ENCODE assay signal across 26 cellular contexts in genomic region chr5:168601972-168602371, GRCh38.
"Had no signal": no experiment of that assay in that cellular context is flagged by ENCODE, and none has a peak within 500 bp of the region (broad histone marks: within the 10 kb centered on the region; RNA-seq: fewer than 3 reads in every experiment).

No MANE protein-coding gene starts in this region.

- H3K27ac Mint-ChIP-seq: activated B cell treated with CpG ODN at 0.5 μM for 24 hours; activated CD8-positive, alpha-beta T cell treated with anti-CD3 and anti-CD28 coated beads for 36 hours; activated naive CD8-positive, alpha-beta T cell; activated T-helper 17 cell treated with anti-CD3 and anti-CD28 coated beads, Interleukin-2, amount 50 U/mL, for 72 hours; dendritic cell treated with granulocyte-macrophage colony-stimulating factor and Interleukin-4, amounts not matched to agents 40 ng/mL and 50 ng/mL, for 4 days; endodermal cell; T-helper 2 cell treated with Interferon-gamma antibody and Interleukin-4, amounts not matched to agents 5 μg/mL and 100 μg/mL, for 36 hours had no signal

- H3K9me3 Mint-ChIP-seq: activated B cell treated with CpG ODN at 0.5 μM for 24 hours; activated T-cell treated with anti-CD3 and anti-CD28 coated beads, Interleukin-2, amount 50 U/mL, for 4 hours; activated T-helper 17 cell treated with anti-CD3 and anti-CD28 coated beads, Interleukin-2, amount 50 U/mL, for 72 hours; central memory CD8-positive, alpha-beta T cell; dendritic cell treated with granulocyte-macrophage colony-stimulating factor and Interleukin-4, amounts not matched to agents 40 ng/mL and 50 ng/mL, for 4 days; endodermal cell; T-helper 2 cell treated with Interferon-gamma antibody and Interleukin-4, amounts not matched to agents 5 μg/mL and 100 μg/mL, for 36 hours had no signal

- H3K4me3 Mint-ChIP-seq: activated B cell treated with CpG ODN at 0.5 μM for 24 hours; activated CD8-positive, alpha-beta T cell treated with anti-CD3 and anti-CD28 coated beads for 36 hours; activated naive CD8-positive, alpha-beta T cell; activated T-cell treated with anti-CD3 and anti-CD28 coated beads, Interleukin-2, amount 50 U/mL, for 4 hours; activated T-helper 17 cell treated with anti-CD3 and anti-CD28 coated beads, Interleukin-2, amount 50 U/mL, for 72 hours; central memory CD8-positive, alpha-beta T cell; dendritic cell treated with granulocyte-macrophage colony-stimulating factor and Interleukin-4, amounts not matched to agents 40 ng/mL and 50 ng/mL, for 4 days; endodermal cell; T-helper 2 cell treated with Interferon-gamma antibody and Interleukin-4, amounts not matched to agents 5 μg/mL and 100 μg/mL, for 36 hours had no signal

- DNase-seq: activated B cell treated with CpG ODN at 0.5 μM for 24 hours; activated CD4-positive, alpha-beta T cell treated with anti-CD3 and anti-CD28 coated beads for 48 hours; activated CD4-positive, alpha-beta T cell treated with anti-CD3 and anti-CD28 coated beads, Interleukin-2, amount 50 U/mL, for 1 hour; activated CD4-positive, alpha-beta T cell treated with anti-CD3 and anti-CD28 coated beads, Interleukin-2, amount 50 U/mL, for 48 hours; activated CD8-positive, alpha-beta memory T cell treated with anti-CD3 and anti-CD28 coated beads for 24 hours; activated CD8-positive, alpha-beta T cell treated with anti-CD3 and anti-CD28 coated beads for 36 hours; activated effector memory CD4-positive, alpha-beta T cell treated with Interleukin-2 at 50 U/mL for 16 hours; activated gamma-delta T cell treated with Interleukin-2 at 50 U/mL for 16 hours; activated naive CD4-positive, alpha-beta T cell treated with anti-CD3 and anti-CD28 coated beads, Interleukin-2, amount 50 U/mL, for 16 hours; activated naive CD4-positive, alpha-beta T cell treated with Interleukin-2 at 50 U/mL for 16 hours; activated T-cell treated with anti-CD3 and anti-CD28 coated beads, Interleukin-2, amount 50 U/mL, for 4 hours; amniotic stem cell; anterior cingulate cortex; brain microvascular endothelial cell; dorsolateral prefrontal cortex; effector memory CD4-positive, alpha-beta T cell; endodermal cell; foreskin fibroblast; heart left ventricle; T1000; WERI-Rb-1 had no signal

- H3K4me1 Mint-ChIP-seq: activated B cell treated with CpG ODN at 0.5 μM for 24 hours; activated T-helper 17 cell treated with anti-CD3 and anti-CD28 coated beads, Interleukin-2, amount 50 U/mL, for 72 hours; central memory CD8-positive, alpha-beta T cell had no signal
